Comparison of ENCODE assay signal across 8 cellular contexts in the genomic region with DNA sequence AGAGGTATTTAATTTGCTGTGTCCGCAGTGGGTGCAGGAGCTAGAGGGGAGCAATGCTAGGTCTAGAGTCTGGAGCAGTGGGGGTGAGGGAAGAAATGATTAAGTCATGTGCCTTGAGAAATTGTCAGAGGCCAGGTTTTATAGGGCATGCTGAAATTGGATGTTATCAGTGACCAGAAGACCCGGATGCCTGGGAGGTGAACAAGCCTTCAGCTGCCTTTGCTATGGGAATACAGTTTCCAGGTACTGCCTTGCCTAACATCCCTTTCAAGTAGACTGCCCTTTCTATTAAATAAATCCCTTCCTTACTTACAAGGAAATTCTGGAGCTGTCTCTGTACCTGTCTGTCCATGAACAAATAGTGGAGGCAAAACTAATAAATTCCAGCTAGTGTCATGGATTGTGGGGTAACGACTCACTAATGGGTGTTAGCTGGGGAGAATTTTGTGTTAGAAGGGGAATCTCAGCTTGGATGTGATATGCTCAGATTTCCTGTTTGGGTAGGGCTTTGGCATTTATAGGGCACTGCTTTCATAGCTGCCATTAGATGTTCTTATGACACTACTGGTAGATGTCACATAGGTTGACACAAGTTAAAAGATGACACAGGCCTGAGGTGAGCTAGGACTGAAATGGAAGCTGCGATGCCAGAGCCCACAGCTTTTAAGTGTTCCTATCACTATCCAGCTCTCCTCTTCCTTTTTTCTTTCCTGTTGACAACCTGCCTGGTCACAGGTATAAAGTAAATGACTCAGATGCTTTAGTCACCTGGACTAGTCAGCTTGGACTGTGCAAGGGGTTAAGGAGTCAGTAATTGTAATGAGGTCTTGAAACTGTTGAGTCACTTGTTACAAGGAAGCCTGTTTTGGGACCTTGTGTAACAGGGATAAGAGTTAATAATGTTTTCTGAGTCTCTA. TPM values are rescaled to one million over a fixed set of nuclear protein-coding genes. Genes with fewer than 3 reads are reported as not detected.
DNase-seq lines count a peak whose midpoint lies in the region; ATAC-seq and TF ChIP-seq lines count a peak whose summit lies in the region.

No MANE protein-coding gene starts in this region.

- no peaks in the 10 kb centered on the region for H3K27me3 ChIP-seq in suprapubic skin

- H3K27ac ChIP-seq in suprapubic skin = peak overlapping the region; percentile 47

- peaks cover 63% of the 10 kb centered on the region for H3K4me1 Mint-ChIP-seq in activated T-helper 17 cell treated with anti-CD3 and anti-CD28 coated beads, Interleukin-2, amount 50 U/mL, for 72 hours
- peaks cover 60 to 77% of the 10 kb centered on the region in 2 donors for H3K4me1 Mint-ChIP-seq in immature natural killer cell

- no peak for TF ChIP-seq EP300 in suprapubic skin (IDR thresholded peaks at IDR 0.05)

- H3K36me3 ChIP-seq in suprapubic skin = peaks cover 26% of the 10 kb centered on the region

- no peaks in the 10 kb centered on the region for H3K27me3 Mint-ChIP-seq in activated T-helper 17 cell treated with anti-CD3 and anti-CD28 coated beads, Interleukin-2, amount 50 U/mL, for 72 hours
- peaks cover 0 to 9% (median 6%) of the 10 kb centered on the region in 3 donors for H3K27me3 Mint-ChIP-seq in immature natural killer cell (ENCODE audit: low read depth in 3 of 3)

- 67% methylated on average over 4 of the region's 4 CpGs for WGBS in suprapubic skin

- H3K27ac Mint-ChIP-seq in activated T-helper 17 cell treated with anti-CD3 and anti-CD28 coated beads, Interleukin-2, amount 50 U/mL, for 72 hours = peak overlapping the region; percentile 91
- H3K27ac Mint-ChIP-seq in immature natural killer cell = peak overlapping the region; percentile 66 to 89 (median 82)

- no peak for TF ChIP-seq CTCF in suprapubic skin (IDR thresholded peaks at IDR 0.05)

- H3K4me3 Mint-ChIP-seq in activated T-helper 17 cell treated with anti-CD3 and anti-CD28 coated beads, Interleukin-2, amount 50 U/mL, for 72 hours = peak overlapping the region; percentile 70
- H3K4me3 Mint-ChIP-seq in immature natural killer cell = peak overlapping the region in 3 of 5 donors; percentile 11 to 22 (median 19)

- H3K9me3 Mint-ChIP-seq in activated T-helper 17 cell treated with anti-CD3 and anti-CD28 coated beads, Interleukin-2, amount 50 U/mL, for 72 hours = no peaks in the 10 kb centered on the region
- H3K9me3 Mint-ChIP-seq in immature natural killer cell = peaks cover 0 to 2% (median 0%) of the 10 kb centered on the region in 6 donors

- H3K4me1 ChIP-seq in suprapubic skin = peaks cover 74% of the 10 kb centered on the region

- peak; percentile 49 for DNase-seq in SIG-M5 treated with dmso at 0.1 percent for 504 hours (lab: John Stamatoyannopoulos, UW; ENCODE audit: unreplicated experiment)
- no peak for DNase-seq in SIG-M5 (lab: John Stamatoyannopoulos, UW)
- DNase-seq in immature natural killer cell = no peak
- no peak for DNase-seq in suprapubic skin (ENCODE audit: low spot score in 2 of 2)
- no peak for DNase-seq in stimulated activated CD4-positive, alpha-beta T cell treated with anti-CD3 and anti-CD28 coated beads, Interleukin-2, amount 100 ng/mL, for 24 hours

- ATAC-seq in activated T-helper 17 cell treated with anti-CD3 and anti-CD28 coated beads, Interleukin-2, amount 50 U/mL, for 72 hours (replicated peaks) = peak; percentile 87
- no peak for ATAC-seq in HG03520 (IDR thresholded peaks at IDR 0.05; ENCODE audit: unreplicated experiment)
- ATAC-seq in GM19328 (IDR thresholded peaks at IDR 0.05; ENCODE audit: unreplicated experiment) = no peak

- H3K9me3 ChIP-seq in suprapubic skin = no peaks in the 10 kb centered on the region

- H3K4me3 ChIP-seq in suprapubic skin = no peak overlapping the region

- no peak for TF ChIP-seq POLR2A in suprapubic skin (IDR thresholded peaks at IDR 0.05)

- peaks cover 95% of the 10 kb centered on the region for H3K36me3 Mint-ChIP-seq in activated T-helper 17 cell treated with anti-CD3 and anti-CD28 coated beads, Interleukin-2, amount 50 U/mL, for 72 hours (ENCODE audit: low read depth)
- peaks cover 0 to 16% (median 15%) of the 10 kb centered on the region in 3 donors for H3K36me3 Mint-ChIP-seq in immature natural killer cell

RNA-seq across cellular contexts. Expression of a gene that starts 21.3 kb away (rescaled TPM):
- 100 to 1,000 TPM; 159 to 357 TPM for total RNA-seq in activated T-helper 17 cell treated with anti-CD3 and anti-CD28 coated beads, Interleukin-2, amount 50 U/mL, for 72 hours
- 10 to 100 TPM; 24.7 to 77.7 (median 36.9) TPM for polyA plus RNA-seq in immature natural killer cell
- total RNA-seq in suprapubic skin = 100 to 1,000 TPM in 3 of 4 donors, 10 to 100 TPM in 1; 93.3 to 319 (median 127) TPM
